In genomic region chr22:47547881-47548630, GRCh38 we compare ENCODE assay signal across 22 cellular contexts.
"Had no signal": no experiment of that assay in that cellular context is flagged by ENCODE, and none has a peak within 500 bp of the region (broad histone marks: within the 10 kb centered on the region; RNA-seq: fewer than 3 reads in every experiment).

No MANE protein-coding gene starts in this region.

- H3K27me3 Mint-ChIP-seq: activated CD4-positive, alpha-beta T cell treated with anti-CD3 and anti-CD28 coated beads, Interleukin-2, amount 10 ng/mL, durations not matched to agents 24 days and 14 days; activated naive CD4-positive, alpha-beta T cell treated with anti-CD3 and anti-CD28 coated beads, Interleukin-2, amount 10 ng/mL, durations not matched to agents 7 days and 5 days; dendritic cell treated with granulocyte-macrophage colony-stimulating factor and Interleukin-4, amounts not matched to agents 40 ng/mL and 50 ng/mL, for 4 days had no signal

- H3K9me3 Mint-ChIP-seq: activated CD4-positive, alpha-beta T cell treated with anti-CD3 and anti-CD28 coated beads, Interleukin-2, amount 10 ng/mL, durations not matched to agents 24 days and 14 days; dendritic cell treated with granulocyte-macrophage colony-stimulating factor and Interleukin-4, amounts not matched to agents 40 ng/mL and 50 ng/mL, for 4 days; natural killer cell treated with Interleukin-12 subunit alpha and Interleukin-12 subunit beta and Interleukin-15 and Interleukin-18, amount 100 ng/mL, for 72 hours; T-helper 2 cell treated with Interferon-gamma antibody and Interleukin-4, amounts not matched to agents 5 μg/mL and 100 μg/mL, for 36 hours had no signal

- H3K27ac ChIP-seq: foreskin keratinocyte, left ventricle myocardium inferior, neutrophil, parathyroid adenoma, sigmoid colon, upper lobe of right lung, VCaP had no signal

- ATAC-seq: activated CD4-positive, CD25-positive, alpha-beta regulatory T cell treated with anti-CD3 and anti-CD28 coated beads, Interleukin-2, amount 50 U/mL, for 24 hours; foreskin keratinocyte; natural killer cell treated with Interleukin-12 subunit alpha and Interleukin-12 subunit beta and Interleukin-15 and Interleukin-18, amount 100 ng/mL, for 72 hours; SK-N-SH treated with all-trans-retinoic acid at 6 μM for 48 hours; upper lobe of right lung had no signal

- H3K4me3 ChIP-seq: left ventricle myocardium inferior, sigmoid colon, upper lobe of right lung had no signal

- H3K4me1 ChIP-seq: foreskin keratinocyte, left ventricle myocardium inferior, parathyroid adenoma, sigmoid colon, upper lobe of right lung had no signal

- H3K27ac Mint-ChIP-seq: activated CD4-positive, alpha-beta T cell treated with anti-CD3 and anti-CD28 coated beads, Interleukin-2, amount 10 ng/mL, durations not matched to agents 24 days and 14 days; activated naive CD4-positive, alpha-beta T cell treated with anti-CD3 and anti-CD28 coated beads, Interleukin-2, amount 10 ng/mL, durations not matched to agents 7 days and 5 days; dendritic cell treated with granulocyte-macrophage colony-stimulating factor and Interleukin-4, amounts not matched to agents 40 ng/mL and 50 ng/mL, for 4 days; mesothelial cell of epicardium; natural killer cell treated with Interleukin-12 subunit alpha and Interleukin-12 subunit beta and Interleukin-15 and Interleukin-18, amount 100 ng/mL, for 72 hours; T-helper 2 cell treated with Interferon-gamma antibody and Interleukin-4, amounts not matched to agents 5 μg/mL and 100 μg/mL, for 36 hours had no signal

- H3K9me3 ChIP-seq: neutrophil, upper lobe of right lung had no signal

- DNase-seq: activated CD4-positive, alpha-beta T cell treated with anti-CD3 and anti-CD28 coated beads, Interleukin-2, amount 10 ng/mL, durations not matched to agents 24 days and 14 days; activated CD8-positive, alpha-beta memory T cell treated with anti-CD3 and anti-CD28 coated beads, Interleukin-2, amount 50 U/mL, for 48 hours; activated naive CD4-positive, alpha-beta T cell treated with anti-CD3 and anti-CD28 coated beads, Interleukin-2, amount 10 ng/mL, durations not matched to agents 7 days and 5 days; amygdala; effector CD4-positive, alpha-beta T cell; erythroblast; foreskin keratinocyte; kidney glomerular epithelial cell; left ventricle myocardium inferior; sigmoid colon; stimulated activated CD4-positive, alpha-beta T cell treated with anti-CD3 and anti-CD28 coated beads, Interleukin-2, amount 100 ng/mL, for 48 hours; stimulated activated naive CD4-positive, alpha-beta T cell; upper lobe of right lung had no signal

- H3K27me3 ChIP-seq: foreskin keratinocyte, neutrophil, sigmoid colon, upper lobe of right lung had no signal

- H3K4me3 Mint-ChIP-seq: activated CD4-positive, alpha-beta T cell treated with anti-CD3 and anti-CD28 coated beads, Interleukin-2, amount 10 ng/mL, durations not matched to agents 24 days and 14 days; activated naive CD4-positive, alpha-beta T cell treated with anti-CD3 and anti-CD28 coated beads, Interleukin-2, amount 10 ng/mL, durations not matched to agents 7 days and 5 days; dendritic cell treated with granulocyte-macrophage colony-stimulating factor and Interleukin-4, amounts not matched to agents 40 ng/mL and 50 ng/mL, for 4 days; mesothelial cell of epicardium; natural killer cell treated with Interleukin-12 subunit alpha and Interleukin-12 subunit beta and Interleukin-15 and Interleukin-18, amount 100 ng/mL, for 72 hours; T-helper 2 cell treated with Interferon-gamma antibody and Interleukin-4, amounts not matched to agents 5 μg/mL and 100 μg/mL, for 36 hours had no signal

- H3K36me3 ChIP-seq: left ventricle myocardium inferior, neutrophil, sigmoid colon, upper lobe of right lung had no signal

- H3K36me3 Mint-ChIP-seq: activated naive CD4-positive, alpha-beta T cell treated with anti-CD3 and anti-CD28 coated beads, Interleukin-2, amount 10 ng/mL, durations not matched to agents 7 days and 5 days; natural killer cell treated with Interleukin-12 subunit alpha and Interleukin-12 subunit beta and Interleukin-15 and Interleukin-18, amount 100 ng/mL, for 72 hours had no signal

- H3K4me1 Mint-ChIP-seq: activated CD4-positive, alpha-beta T cell treated with anti-CD3 and anti-CD28 coated beads, Interleukin-2, amount 10 ng/mL, durations not matched to agents 24 days and 14 days; activated naive CD4-positive, alpha-beta T cell treated with anti-CD3 and anti-CD28 coated beads, Interleukin-2, amount 10 ng/mL, durations not matched to agents 7 days and 5 days; mesothelial cell of epicardium had no signal
